8 cellular contexts compared by ENCODE assay signal in the genomic region with DNA sequence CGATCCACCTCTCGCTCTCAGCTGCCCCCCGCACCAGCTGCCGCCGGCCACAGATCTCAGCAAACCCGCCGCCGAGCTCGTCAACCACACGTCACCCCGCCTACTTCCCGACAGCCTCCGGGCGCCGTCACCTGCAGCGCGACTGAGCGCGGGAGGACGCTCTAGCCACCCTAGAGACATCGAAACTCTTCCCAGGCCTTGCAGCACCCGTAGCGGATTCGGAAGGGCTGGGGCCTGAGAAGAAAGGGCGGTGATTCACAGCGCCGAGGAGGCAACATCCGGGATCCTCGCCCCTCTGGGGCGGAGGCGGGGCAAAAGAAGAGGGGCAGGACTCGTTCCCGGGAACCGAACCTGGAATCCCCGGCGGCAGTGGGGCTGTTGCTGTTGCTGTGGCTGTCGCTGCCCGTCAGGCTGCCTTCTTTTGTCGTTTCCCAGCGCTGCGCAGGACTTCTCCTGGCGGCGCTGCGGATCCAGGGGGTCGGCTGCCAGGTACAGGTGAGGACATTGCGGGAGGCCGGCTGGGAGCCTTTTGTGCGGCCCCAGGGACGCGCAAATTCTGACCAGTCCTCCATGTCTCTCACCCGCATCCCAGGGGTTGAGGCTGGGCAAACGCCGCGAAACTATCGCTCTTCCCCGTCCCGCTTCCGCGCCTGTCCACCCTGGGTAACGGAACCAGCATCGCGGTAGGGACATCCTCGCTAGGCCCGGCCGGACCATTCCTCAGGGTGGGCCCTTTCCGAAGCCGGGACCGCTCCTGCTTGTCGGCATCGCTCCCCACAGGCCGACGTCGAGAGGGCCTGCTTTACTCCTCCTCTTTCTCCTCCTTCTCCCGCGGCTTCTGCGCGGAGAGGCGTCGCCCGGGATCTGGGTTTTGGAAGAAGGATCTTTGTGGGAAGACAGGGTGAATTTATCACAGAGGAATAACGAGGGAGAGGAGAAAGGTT. TPM values are rescaled to one million over a fixed set of nuclear protein-coding genes. Genes with fewer than 3 reads are reported as not detected.
DNase-seq lines count a peak whose midpoint lies in the region; ATAC-seq and TF ChIP-seq lines count a peak whose summit lies in the region.

TSS of gene RO60 (plus strand) at position 331 of the 944 bp plus-strand sequence. CDS start 9,443 bp downstream, outside the sequence.
TSS of gene UCHL5 (minus strand) at position 79 of the 944 bp plus-strand sequence. CDS start 100 bp downstream, outside the sequence.

- H3K18ac ChIP-seq in H9 (ENCODE audit: insufficient read length, low read depth, low read length): peak within 1 kb of the TSS; percentile 93

- H3K9me3 ChIP-seq in ES-I3 (ENCODE audit: control insufficient read depth, insufficient read depth, low read length) (no peaks in the 10 kb centered on the region), H9 (ENCODE audit: control insufficient read depth, low read depth, low read length) (no peaks in the 10 kb centered on the region), MG63 (peaks cover 4% of the 10 kb centered on the region; the same call in 1 of the 2 replicates)

- no peak within 1 kb of the TSS for H2BK15ac ChIP-seq in H9 (ENCODE audit: low read depth, low read length)

- H3K36me3 Mint-ChIP-seq in H9 (ENCODE audit: insufficient read depth in 1 of 3, low read depth in 3 of 3): peaks cover 0 to 12% (median 6%) of the 10 kb centered on the region in 3 experiments; a peak in 5 of 7 replicates
- H3K36me3 Mint-ChIP-seq in nephron progenitor cell (ENCODE audit: low read depth): peaks cover 19% of the 10 kb centered on the region

- no peak within 1 kb of the TSS for H2AFZ ChIP-seq in H9 (ENCODE audit: low read length)

- H4K20me1 ChIP-seq in H9 (ENCODE audit: control insufficient read depth, insufficient read depth, insufficient read length): no peaks in the 10 kb centered on the region

- H3T11ph ChIP-seq in H9 (ENCODE audit: low read length): no peak within 1 kb of the TSS

- peak within 1 kb of the TSS; percentile 10 for H3K56ac ChIP-seq in H9 (ENCODE audit: insufficient read length, low read depth, low read length)

- H4K91ac ChIP-seq in H9 (ENCODE audit: insufficient read length, low read depth, low read length): peak within 1 kb of the TSS; percentile 20

- peak; percentile 97 for ATAC-seq in stimulated activated naive CD8-positive, alpha-beta T cell treated with anti-CD3 and anti-CD28 coated beads, Interleukin-15, amount 100 ng/mL, for 72 hours

- H3K4me2 ChIP-seq in H9 (ENCODE audit: insufficient read depth, insufficient read length, low read length): peak within 1 kb of the TSS; percentile 95

- peak within 1 kb of the TSS; percentile 95 to 99 (median 98) for H3K27ac Mint-ChIP-seq in H9
- H3K27ac Mint-ChIP-seq in nephron progenitor cell: peak within 1 kb of the TSS; percentile 99
- H3K27ac Mint-ChIP-seq in stimulated activated naive CD8-positive, alpha-beta T cell treated with anti-CD3 and anti-CD28 coated beads, Interleukin-15, amount 100 ng/mL, for 72 hours: peak within 1 kb of the TSS; percentile 98 to 99

- H3K9me3 Mint-ChIP-seq in H9 (peaks cover 2 to 3% of the 10 kb centered on the region in 2 experiments; a peak in 1 of 5 replicates), nephron progenitor cell (peaks cover 13% of the 10 kb centered on the region)
- peaks cover 0 to 5% of the 10 kb centered on the region in 2 donors for H3K9me3 Mint-ChIP-seq in stimulated activated naive CD8-positive, alpha-beta T cell treated with anti-CD3 and anti-CD28 coated beads, Interleukin-15, amount 100 ng/mL, for 72 hours

- H3K14ac ChIP-seq in H9 (ENCODE audit: insufficient read depth, low read length): peak within 1 kb of the TSS; percentile 94

- no peak within 1 kb of the TSS for H2AK5ac ChIP-seq in H9 (ENCODE audit: insufficient read length, low read length)

- no peak within 1 kb of the TSS for H2BK20ac ChIP-seq in H9 (ENCODE audit: low read depth, low read length, poor library complexity, severe bottlenecking)

- H3K4me3 ChIP-seq in MG63 (peak within 1 kb of the TSS; percentile 89), fibroblast of the aortic adventitia (ENCODE audit: low read depth, low read length) (peak within 1 kb of the TSS; percentile 97)

- peak within 1 kb of the TSS; percentile 81 for H4K8ac ChIP-seq in H9 (replicated peaks; ENCODE audit: insufficient read length, low read depth, low read length)

- H3K27me3 Mint-ChIP-seq in H9 (ENCODE audit: low read depth) (no peaks in the 10 kb centered on the region), nephron progenitor cell (ENCODE audit: low read depth, poor library complexity) (no peaks in the 10 kb centered on the region)
- H3K27me3 Mint-ChIP-seq in stimulated activated naive CD8-positive, alpha-beta T cell treated with anti-CD3 and anti-CD28 coated beads, Interleukin-15, amount 100 ng/mL, for 72 hours: no peaks in the 10 kb centered on the region

- peaks cover 31% of the 10 kb centered on the region; the same call in 1 of the 2 replicates for H3K79me2 ChIP-seq in H9 (ENCODE audit: insufficient read depth, low read length)

- H3K9ac ChIP-seq in ES-I3 (ENCODE audit: low read depth, low read length) (peak within 1 kb of the TSS; percentile 99), H9 (ENCODE audit: extremely low read depth, insufficient read length, low read length) (peak within 1 kb of the TSS; percentile 94)

- H3K4me3 Mint-ChIP-seq in H9 (peak within 1 kb of the TSS; percentile 85 to 99), nephron progenitor cell (peak within 1 kb of the TSS; percentile 97)
- peak within 1 kb of the TSS; percentile 90 to 97 for H3K4me3 Mint-ChIP-seq in stimulated activated naive CD8-positive, alpha-beta T cell treated with anti-CD3 and anti-CD28 coated beads, Interleukin-15, amount 100 ng/mL, for 72 hours

- no peaks in the 10 kb centered on the region for H3K79me1 ChIP-seq in H9 (ENCODE audit: insufficient read depth, low read depth, low read length, poor library complexity, severe bottlenecking)

- no peak within 1 kb of the TSS; the same call in 1 of the 2 replicates for H3K4ac ChIP-seq in H9 (ENCODE audit: low read depth, low read length)

- H3K27me3 ChIP-seq in H9 (ENCODE audit: insufficient read depth, low read length) (no peaks in the 10 kb centered on the region), MG63 (no peaks in the 10 kb centered on the region)

- no peak within 1 kb of the TSS for H3K23ac ChIP-seq in H9 (ENCODE audit: insufficient read length, low read depth, low read length)

- DNase-seq in H9 (peak; percentile 98), MG63 (peak; percentile 99), SHP77 treated with DMSO at 0.1 percent for 48 hours (lab: John Stamatoyannopoulos, UW) (peak; percentile 95), fibroblast of the aortic adventitia (ENCODE audit: low read depth) (peak; percentile 96), nephron progenitor cell (peak; percentile 91)
- DNase-seq in activated effector memory CD4-positive, alpha-beta T cell treated with anti-CD3 and anti-CD28 coated beads, Interleukin-2, amount 50 U/mL, for 16 hours: peak; percentile 98
- peak; percentile 89 to 96 for DNase-seq in stimulated activated naive CD8-positive, alpha-beta T cell treated with anti-CD3 and anti-CD28 coated beads, Interleukin-15, amount 100 ng/mL, for 72 hours

- no peak for TF ChIP-seq CTCF in H9 (conservative IDR thresholded peaks at IDR 0.05)
- peak; percentile 1 for TF ChIP-seq CTCF in fibroblast of the aortic adventitia (IDR thresholded peaks at IDR 0.05; ENCODE audit: insufficient read depth, low read length)
- no peak for TF ChIP-seq CTCF in nephron progenitor cell (IDR thresholded peaks at IDR 0.05)

- H3K27ac ChIP-seq in H9 (ENCODE audit: insufficient read length, low read depth, low read length): peak within 1 kb of the TSS; percentile 88

- H2BK120ac ChIP-seq in H9 (ENCODE audit: low read depth, low read length, poor library complexity, severe bottlenecking): no peak within 1 kb of the TSS

- H3K36me3 ChIP-seq in ES-I3 (ENCODE audit: insufficient read depth, low read length) (no peaks in the 10 kb centered on the region), MG63 (peaks cover 27% of the 10 kb centered on the region)

- WGBS in H9 (ENCODE audit: extremely low coverage, insufficient read length, low lambda C conversion rate): no CpG with 5 or more reads among the region's 81 CpGs

- peaks cover 12% of the 10 kb centered on the region for H3K23me2 ChIP-seq in H9 (ENCODE audit: insufficient read length, low read depth, low read length, poor library complexity, severe bottlenecking)

- peaks cover 20 to 26% of the 10 kb centered on the region in 2 experiments for H3K4me1 Mint-ChIP-seq in H9
- peaks cover 38% of the 10 kb centered on the region for H3K4me1 Mint-ChIP-seq in nephron progenitor cell
- peaks cover 54% of the 10 kb centered on the region for H3K4me1 Mint-ChIP-seq in stimulated activated naive CD8-positive, alpha-beta T cell treated with anti-CD3 and anti-CD28 coated beads, Interleukin-15, amount 100 ng/mL, for 72 hours

- H3K4me1 ChIP-seq in ES-I3 (ENCODE audit: insufficient read depth, low read length): peaks cover 7% of the 10 kb centered on the region
- H3K4me1 ChIP-seq in H9 (ENCODE audit: insufficient read depth, low read length): no peaks in the 10 kb centered on the region; the same call in 1 of the 2 replicates

- H2BK5ac ChIP-seq in H9 (ENCODE audit: insufficient read length, low read length): peak within 1 kb of the TSS; percentile 42

- H4K5ac ChIP-seq in H9 (ENCODE audit: insufficient read length, low read depth, low read length): peak within 1 kb of the TSS; percentile 94

- peak within 1 kb of the TSS; percentile 97 for H2BK12ac ChIP-seq in H9 (ENCODE audit: insufficient read length, low read depth, low read length)

RNA-seq across cellular contexts. Expression of gene RO60, which starts in this region (rescaled TPM):
- 79.5 and 84.7 TPM in 2 replicates for total RNA-seq in H9 (2021)
- total RNA-seq in MG63 (2014; rRNA removed; shearing (Covaris generic); ENCODE audit: low replicate concordance): 65.6 and 81.6 TPM in 2 replicates
- total RNA-seq in fibroblast of the aortic adventitia (ENCODE audit: low replicate concordance): 92.8 and 134 TPM in 2 replicates

RNA-seq across cellular contexts. Expression of gene UCHL5, which starts in this region (rescaled TPM):
- total RNA-seq in H9 (2021) (40.9 and 42.1 TPM in 2 replicates), fibroblast of the aortic adventitia (ENCODE audit: low replicate concordance) (35.6 TPM in 2 replicates)
- total RNA-seq in MG63 (2014; rRNA removed; shearing (Covaris generic); ENCODE audit: low replicate concordance): 70.5 and 143 TPM in 2 replicates

Comparison
In these comparisons a context has a peak if more than half of its experiments do, and no peak if none do; other contexts are left out.
1. Peak in every context shown above with its lines: DNase-seq, ATAC-seq, H3K4me3 ChIP-seq and H3K27ac ChIP-seq.